In genomic region chr12:27709212-27709931, GRCh38 we compare ENCODE assay signal across 9 cellular contexts. TPM values are rescaled to one million over a fixed set of nuclear protein-coding genes. Genes with fewer than 3 reads are reported as not detected.
DNase-seq lines count a peak whose midpoint lies in the region; ATAC-seq and TF ChIP-seq lines count a peak whose summit lies in the region.
"Had no signal": no experiment of that assay in that cellular context is flagged by ENCODE, and none has a peak within 500 bp of the region (broad histone marks: within the 10 kb centered on the region; RNA-seq: fewer than 3 reads in every experiment).

No MANE protein-coding gene starts in this region.

- peak overlapping the region; percentile 98 for H3K4me3 Mint-ChIP-seq in activated naive CD4-positive, alpha-beta T cell treated with anti-CD3 and anti-CD28 coated beads for 36 hours
- peak overlapping the region; percentile 96 for H3K4me3 Mint-ChIP-seq in memory B cell

- no peak for ATAC-seq in memory B cell (ENCODE audit: low read depth)
- no peak for ATAC-seq in GM19397 (IDR thresholded peaks at IDR 0.05; ENCODE audit: unreplicated experiment)

- H3K36me3 ChIP-seq in adipocyte (ENCODE audit: control insufficient read depth, insufficient read depth, low read length, severe bottlenecking): no peaks in the 10 kb centered on the region
- H3K36me3 ChIP-seq in tibial nerve: peaks cover 0 to 4% (median 0%) of the 10 kb centered on the region in 3 donors
- H3K36me3 ChIP-seq: neural progenitor cell had no signal

- H3K9me3 Mint-ChIP-seq in activated naive CD4-positive, alpha-beta T cell treated with anti-CD3 and anti-CD28 coated beads for 36 hours: no peaks in the 10 kb centered on the region
- no peaks in the 10 kb centered on the region for H3K9me3 Mint-ChIP-seq in memory B cell
- H3K9me3 Mint-ChIP-seq: neural progenitor cell had no signal

- H3K4me3 ChIP-seq in adipocyte (ENCODE audit: low read length): peak overlapping the region; percentile 99
- H3K4me3 ChIP-seq in tibial nerve: peak overlapping the region; percentile 63 to 97 (median 93)

- H3K27ac ChIP-seq in tibial nerve: peak overlapping the region; percentile 58 to 90 (median 82)
- H3K27ac ChIP-seq: neural progenitor cell had no signal

- no peak for TF ChIP-seq CTCF in tibial nerve (IDR thresholded peaks at IDR 0.05)

- no peak for TF ChIP-seq EP300 in tibial nerve (IDR thresholded peaks at IDR 0.05)

- no peak for TF ChIP-seq POLR2A in tibial nerve (IDR thresholded peaks at IDR 0.05)

- H3K4me1 Mint-ChIP-seq in activated naive CD4-positive, alpha-beta T cell treated with anti-CD3 and anti-CD28 coated beads for 36 hours (ENCODE audit: low read depth): peaks cover 18% of the 10 kb centered on the region
- H3K4me1 Mint-ChIP-seq in memory B cell: peaks cover 21% of the 10 kb centered on the region

- H3K9ac ChIP-seq in adipocyte (ENCODE audit: low read length): peak overlapping the region; percentile 98
- H3K9ac ChIP-seq: neural progenitor cell had no signal

- H3K4me1 ChIP-seq in adipocyte (ENCODE audit: control insufficient read depth, insufficient read depth, low read length): peaks cover 12% of the 10 kb centered on the region
- H3K4me1 ChIP-seq in tibial nerve: peaks cover 0 to 26% (median 8%) of the 10 kb centered on the region in 4 donors

- intact Hi-C loops in activated naive CD4-positive, alpha-beta T cell treated with anti-CD3 and anti-CD28 coated beads for 36 hours (cut with micrococcal nuclease): loop anchor here (10.0 kb wide), 1 partner anchor 565 kb away; no protein-coding TSS in a partner anchor

- H3K27me3 ChIP-seq in adipocyte (replicated peaks; ENCODE audit: control insufficient read depth, insufficient read depth, low read length) (no peaks in the 10 kb centered on the region), tibial nerve (no peaks in the 10 kb centered on the region)
- H3K27me3 ChIP-seq: neural progenitor cell had no signal

- WGBS in tibial nerve, 2 donors: 74 to 84% methylated on average over 12 of the region's 12 CpGs

- CTCF ChIA-PET in activated naive CD4-positive, alpha-beta T cell treated with anti-CD3 and anti-CD28 coated beads for 36 hours (lab: Charles Lee): interaction anchor here (1.0 kb wide), 1 partner anchor 11 kb away, joined by 3 read pairs; no protein-coding TSS in a partner anchor

- no peak overlapping the region for H3K27ac Mint-ChIP-seq in activated naive CD4-positive, alpha-beta T cell treated with anti-CD3 and anti-CD28 coated beads for 36 hours
- no peak overlapping the region for H3K27ac Mint-ChIP-seq in memory B cell

- no peak for DNase-seq in activated naive CD4-positive, alpha-beta T cell treated with anti-CD3 and anti-CD28 coated beads for 36 hours
- no peak for DNase-seq in activated naive CD4-positive, alpha-beta T cell (lab: John Stamatoyannopoulos, UW)
- no peak for DNase-seq in adipocyte (ENCODE audit: low read depth)
- no peak for DNase-seq in memory B cell (ENCODE audit: low spot score in 2 of 2)
- DNase-seq in tibial nerve (ENCODE audit: low spot score in 2 of 2): no peak
- DNase-seq in DMS153 treated with DMSO at 0.1 percent for 48 hours (lab: John Stamatoyannopoulos, UW; ENCODE audit: unreplicated experiment): no peak
- DNase-seq in SW480 (ENCODE audit: low spot score): no peak

- H3K27me3 Mint-ChIP-seq in activated naive CD4-positive, alpha-beta T cell treated with anti-CD3 and anti-CD28 coated beads for 36 hours (ENCODE audit: low read depth): no peaks in the 10 kb centered on the region
- H3K27me3 Mint-ChIP-seq in memory B cell: no peaks in the 10 kb centered on the region

- H3K9me3 ChIP-seq in adipocyte (ENCODE audit: control insufficient read depth, low read length) (no peaks in the 10 kb centered on the region), tibial nerve (no peaks in the 10 kb centered on the region)

- H3K36me3 Mint-ChIP-seq in activated naive CD4-positive, alpha-beta T cell treated with anti-CD3 and anti-CD28 coated beads for 36 hours (ENCODE audit: low read depth): peaks cover 4% of the 10 kb centered on the region
- H3K36me3 Mint-ChIP-seq in memory B cell: peaks cover 1% of the 10 kb centered on the region

RNA-seq across cellular contexts. Expression of gene MRPS35, which starts 1.3 kb away (rescaled TPM):
- 10 to 100 TPM; 53.1 to 57.6 TPM for total RNA-seq in activated naive CD4-positive, alpha-beta T cell treated with anti-CD3 and anti-CD28 coated beads for 36 hours
- 100 to 1,000 TPM in 1 of 4 donors, 10 to 100 TPM in 3; 27.0 to 103 (median 45.6) TPM for total RNA-seq in tibial nerve

RNA-seq across cellular contexts. Expression of gene REP15, which starts 13.1 kb away (rescaled TPM):
- under 1 TPM; 0.19 to 0.22 TPM for total RNA-seq in activated naive CD4-positive, alpha-beta T cell treated with anti-CD3 and anti-CD28 coated beads for 36 hours
- not detected for total RNA-seq in tibial nerve
